ENCODE assay signal across 2 cellular contexts in genomic region chr17:74646231-74646630, GRCh38.
TF ChIP-seq lines count a peak whose summit lies in the region.

No MANE protein-coding gene starts in this region.

TF ChIP-seq in IMR-90, 13 proteins besides CTCF, POLR2A, EP300 and RAD21:
- TF ChIP-seq FOS (IDR thresholded peaks at IDR 0.05; ENCODE audit: low read depth, low read length) = no peak
- TF ChIP-seq CHD1 (IDR thresholded peaks at IDR 0.05; ENCODE audit: low read depth, low read length) = no peak
- no peak for TF ChIP-seq SMC3 (IDR thresholded peaks at IDR 0.05; ENCODE audit: low read depth, low read length)
- no peak for TF ChIP-seq NFE2L2 (IDR thresholded peaks at IDR 0.05; ENCODE audit: low read depth, low read length)
- TF ChIP-seq, protein P1, sequence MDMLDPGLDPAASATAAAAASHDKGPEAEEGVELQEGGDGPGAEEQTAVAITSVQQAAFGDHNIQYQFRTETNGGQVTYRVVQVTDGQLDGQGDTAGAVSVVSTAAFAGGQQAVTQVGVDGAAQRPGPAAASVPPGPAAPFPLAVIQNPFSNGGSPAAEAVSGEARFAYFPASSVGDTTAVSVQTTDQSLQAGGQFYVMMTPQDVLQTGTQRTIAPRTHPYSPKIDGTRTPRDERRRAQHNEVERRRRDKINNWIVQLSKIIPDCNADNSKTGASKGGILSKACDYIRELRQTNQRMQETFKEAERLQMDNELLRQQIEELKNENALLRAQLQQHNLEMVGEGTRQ (IDR thresholded peaks at IDR 0.05; ENCODE audit: low read depth, low read length) = no peak
- TF ChIP-seq ELK1 (IDR thresholded peaks at IDR 0.05; ENCODE audit: borderline replicate concordance, low read depth, low read length) = no peak
- TF ChIP-seq MAFK (IDR thresholded peaks at IDR 0.05; ENCODE audit: low read depth, low read length) = no peak
- no peak for TF ChIP-seq MAZ (IDR thresholded peaks at IDR 0.05; ENCODE audit: borderline replicate concordance, low read depth, low read length)
- no peak for TF ChIP-seq CEBPB (IDR thresholded peaks at IDR 0.05; ENCODE audit: low read depth, low read length)
- TF ChIP-seq MXI1 (IDR thresholded peaks at IDR 0.05; ENCODE audit: borderline replicate concordance, low read depth, low read length) = no peak

TF ChIP-seq in HepG2, 621 proteins besides CTCF, POLR2A, EP300 and RAD21:
- TF ChIP-seq RCOR2 (CRISPR knock-in tag; IDR thresholded peaks at IDR 0.05) (no peak), STAG1 (CRISPR knock-in tag; IDR thresholded peaks at IDR 0.05) (peak; percentile 11; the same call in 1 of the 2 replicates)
